14 cellular contexts compared by ENCODE assay signal in genomic region chr12:47988073-47989022, GRCh38. TPM values are rescaled to one million over a fixed set of nuclear protein-coding genes. Genes with fewer than 3 reads are reported as not detected.
DNase-seq lines count a peak whose midpoint lies in the region; ATAC-seq and TF ChIP-seq lines count a peak whose summit lies in the region.
"Had no signal": no experiment of that assay in that cellular context is flagged by ENCODE, and none has a peak within 500 bp of the region (broad histone marks: within the 10 kb centered on the region; RNA-seq: fewer than 3 reads in every experiment).

No MANE protein-coding gene starts in this region.

- H3K27ac ChIP-seq in psoas muscle = no peak overlapping the region
- H3K27ac ChIP-seq in esophagus squamous epithelium = no peak overlapping the region
- H3K27ac ChIP-seq in CD4-positive, alpha-beta T cell (ENCODE audit: low read depth, low read length) = no peak overlapping the region
- H3K27ac ChIP-seq: pancreas, SJSA1 had no signal

- DNase-seq in G401 (ENCODE audit: low spot score) (peak; percentile 40), NCI-H1105 treated with DMSO at 0.1 percent for 48 hours (lab: John Stamatoyannopoulos, UW) (peak; percentile 47), endothelial cell (ENCODE audit: low spot score) (peak; percentile 36), psoas muscle (no peak), esophagus squamous epithelium (lab: John Stamatoyannopoulos, UW) (no peak)
- no peak for DNase-seq in CD4-positive, alpha-beta T cell
- DNase-seq: activated CD4-positive, alpha-beta T cell treated with anti-CD3 and anti-CD28 coated beads, Interleukin-2, amount 50 U/mL, for 1 hour; HCEC 1CT; immature natural killer cell; NCI-H2081 had no signal

- TF ChIP-seq CTCF in endothelial cell (IDR thresholded peaks at IDR 0.05; ENCODE audit: unreplicated experiment) (no peak), psoas muscle (IDR thresholded peaks at IDR 0.05) (no peak), esophagus squamous epithelium (IDR thresholded peaks at IDR 0.05) (no peak)
- TF ChIP-seq CTCF in CD4-positive, alpha-beta T cell (IDR thresholded peaks at IDR 0.05) = no peak

- peak overlapping the region; percentile 73 for H3K4me3 Mint-ChIP-seq in endothelial cell (ENCODE audit: unreplicated experiment)
- H3K4me3 Mint-ChIP-seq in CD4-positive, alpha-beta T cell = no peak overlapping the region
- H3K4me3 Mint-ChIP-seq: activated naive CD8-positive, alpha-beta T cell; immature natural killer cell had no signal

- ATAC-seq in psoas muscle = peak; percentile 36 to 87 (median 69)
- ATAC-seq in GM21825 (IDR thresholded peaks at IDR 0.05; ENCODE audit: unreplicated experiment) = no peak
- ATAC-seq in CD4-positive, alpha-beta T cell (ENCODE audit: poor library complexity) = no peak
- ATAC-seq: pancreas had no signal

- POLR2A ChIA-PET in CD4-positive, alpha-beta T cell (lab: Charles Lee) = interaction anchor here (0.6 kb wide), 1 partner anchor 63 kb away, joined by 3 read pairs; no protein-coding TSS in a partner anchor

- H3K4me1 ChIP-seq in psoas muscle (peaks cover 14% of the 10 kb centered on the region), esophagus squamous epithelium (peaks cover 0 to 18% (median 0%) of the 10 kb centered on the region in 3 donors)
- H3K4me1 ChIP-seq: pancreas, SJSA1 had no signal

- 22 to 44% (median 28%) methylated on average over 13 to 15 of the region's 15 CpGs for WGBS in psoas muscle, 3 donors
- WGBS in esophagus squamous epithelium, 2 donors = 71 to 75% methylated on average over 14 to 15 of the region's 15 CpGs

- H3K9me3 ChIP-seq in psoas muscle = no peaks in the 10 kb centered on the region
- H3K9me3 ChIP-seq in esophagus squamous epithelium = no peaks in the 10 kb centered on the region
- H3K9me3 ChIP-seq in CD4-positive, alpha-beta T cell (ENCODE audit: control insufficient read depth, low read length) = no peaks in the 10 kb centered on the region
- H3K9me3 ChIP-seq: pancreas, SJSA1 had no signal

- in situ Hi-C loops in G401 (cut with HindIII; ENCODE audit: low sequenced_read_pairs) = no loop called here

- H3K27me3 Mint-ChIP-seq in endothelial cell (ENCODE audit: unreplicated experiment) = peaks cover 23% of the 10 kb centered on the region
- peaks cover 3% of the 10 kb centered on the region for H3K27me3 Mint-ChIP-seq in CD4-positive, alpha-beta T cell

- CTCF ChIA-PET in CD4-positive, alpha-beta T cell (lab: Charles Lee) = no interaction called here

- peaks cover 13% of the 10 kb centered on the region for H3K4me1 Mint-ChIP-seq in endothelial cell (ENCODE audit: unreplicated experiment)
- H3K4me1 Mint-ChIP-seq in CD4-positive, alpha-beta T cell (ENCODE audit: low read depth) = peaks cover 18% of the 10 kb centered on the region

- H3K27ac Mint-ChIP-seq in endothelial cell (ENCODE audit: unreplicated experiment) = peak overlapping the region; percentile 52
- H3K27ac Mint-ChIP-seq in CD4-positive, alpha-beta T cell = no peak overlapping the region
- H3K27ac Mint-ChIP-seq: activated naive CD8-positive, alpha-beta T cell had no signal

- intact Hi-C loops in psoas muscle (cut with DNase I) (no loop called here), esophagus squamous epithelium (cut with DNase I) (no loop called here)
- intact Hi-C loops in CD4-positive, alpha-beta T cell (cut with DNase I, micrococcal nuclease) = no loop called here

- H3K27me3 ChIP-seq in psoas muscle (ENCODE audit: insufficient read depth in 3 of 3, low read length in 2 of 3) (no peaks in the 10 kb centered on the region), esophagus squamous epithelium (peaks cover 0 to 20% (median 0%) of the 10 kb centered on the region in 4 donors)
- H3K27me3 ChIP-seq in CD4-positive, alpha-beta T cell (ENCODE audit: control insufficient read depth, insufficient read depth, low read length) = no peaks in the 10 kb centered on the region
- H3K27me3 ChIP-seq: pancreas had no signal

- TF ChIP-seq POLR2A in esophagus squamous epithelium (IDR thresholded peaks at IDR 0.05) = no peak

- H3K4me3 ChIP-seq in psoas muscle (peak overlapping the region; percentile 33), esophagus squamous epithelium (no peak overlapping the region)
- H3K4me3 ChIP-seq: pancreas, SJSA1 had no signal

- no peaks in the 10 kb centered on the region for H3K9me3 Mint-ChIP-seq in endothelial cell (ENCODE audit: unreplicated experiment)
- no peaks in the 10 kb centered on the region for H3K9me3 Mint-ChIP-seq in CD4-positive, alpha-beta T cell
- H3K9me3 Mint-ChIP-seq: immature natural killer cell had no signal

- no peaks in the 10 kb centered on the region for H3K36me3 ChIP-seq in psoas muscle (ENCODE audit: insufficient read depth in 1 of 2, low read depth in 1 of 2)
- no peaks in the 10 kb centered on the region for H3K36me3 ChIP-seq in esophagus squamous epithelium
- H3K36me3 ChIP-seq: pancreas, SJSA1 had no signal

- H3K36me3 Mint-ChIP-seq in endothelial cell (ENCODE audit: low read depth, unreplicated experiment) = no peaks in the 10 kb centered on the region
- H3K36me3 Mint-ChIP-seq in CD4-positive, alpha-beta T cell (ENCODE audit: low read depth) = no peaks in the 10 kb centered on the region
- H3K36me3 Mint-ChIP-seq: activated naive CD8-positive, alpha-beta T cell; immature natural killer cell had no signal

RNA-seq across cellular contexts. Expression of gene COL2A1, which starts 15.9 kb away (rescaled TPM):
- total RNA-seq in G401 (2014; rRNA removed; shearing (Covaris generic)) = 0.74 and 3.1 TPM in 2 replicates
- 1.9 TPM for total RNA-seq in endothelial cell (ENCODE audit: unreplicated experiment)
- total RNA-seq in psoas muscle = under 1 TPM in 1 of 4 donors, not detected in 3; 0.06 TPM
- polyA plus RNA-seq in psoas muscle = under 1 TPM in 2 of 3 donors, not detected in 1; 0.07 to 0.41 TPM
- not detected for total RNA-seq in esophagus squamous epithelium
- not detected for total RNA-seq in CD4-positive, alpha-beta T cell
- total RNA-seq: SJSA1 had no signal
- polyA plus RNA-seq: immature natural killer cell had no signal

RNA-seq across cellular contexts. Expression of gene TMEM106C, which starts 25.0 kb away (rescaled TPM):
- 177 and 211 TPM in 2 replicates for total RNA-seq in G401 (2014; rRNA removed; shearing (Covaris generic))
- total RNA-seq in endothelial cell (ENCODE audit: unreplicated experiment) (41.0 TPM), psoas muscle (10 to 100 TPM in 3 of 4 donors, 1 to 10 TPM in 1; 7.7 to 15.8 (median 12.6) TPM), esophagus squamous epithelium (10 to 100 TPM; 24.1 to 92.7 (median 63.5) TPM)
- polyA plus RNA-seq in psoas muscle = 10 to 100 TPM; 14.3 to 33.4 (median 14.7) TPM
- 10 to 100 TPM; 17.4 to 20.3 TPM for total RNA-seq in CD4-positive, alpha-beta T cell

Comparison
In these comparisons a context has a peak if more than half of its experiments do, and no peak if none do; other contexts are left out.
1. DNase-seq: peak in G401 (single experiment), NCI-H1105 treated with DMSO at 0.1 percent for 48 hours (single experiment) and endothelial cell (single experiment); none in psoas muscle (0 of 2), esophagus squamous epithelium (single experiment) and CD4-positive, alpha-beta T cell (0 of 10).
2. ATAC-seq: peak in psoas muscle (4 of 4); none in GM21825 (single experiment) and CD4-positive, alpha-beta T cell (single experiment).